ENCODE assay signal across 13 cellular contexts in genomic region chr16:81544691-81545365, GRCh38.
DNase-seq lines count a peak whose midpoint lies in the region; ATAC-seq, FAIRE-seq and TF ChIP-seq lines count a peak whose summit lies in the region.
"Had no signal": no experiment of that assay in that cellular context is flagged by ENCODE, and none has a peak within 500 bp of the region (broad histone marks: within the 10 kb centered on the region; RNA-seq: fewer than 3 reads in every experiment).

No MANE protein-coding gene starts in this region.

- H2AFZ ChIP-seq in K562 (ENCODE audit: low read depth, low read length), result no peak overlapping the region

- no peak overlapping the region for H3K4me2 ChIP-seq in K562 (ENCODE audit: insufficient read depth, low read length)
- H3K4me2 ChIP-seq: smooth muscle cell had no signal

- DNase-seq in COLO668 (lab: John Stamatoyannopoulos, UW; ENCODE audit: unreplicated experiment) (peak; percentile 42), KBM-7 (peak; percentile 85), K562 (ENCODE audit: extremely low read depth in 1 of 4, low spot score in 3 of 4) (no peak), GDM1 (lab: John Stamatoyannopoulos, UW) (no peak), GM19238 (ENCODE audit: insufficient read length, low spot score) (no peak)
- DNase-seq in natural killer cell treated with Interleukin-12 subunit alpha and Interleukin-12 subunit beta and Interleukin-15 and Interleukin-18, amount 100 ng/mL, for 72 hours (ENCODE audit: low spot score), result no peak
- no peak for DNase-seq in activated CD4-positive, alpha-beta T cell treated with anti-CD3 and anti-CD28 coated beads for 36 hours
- DNase-seq: activated CD4-positive, alpha-beta T cell treated with anti-CD3 and anti-CD28 coated beads, Interleukin-2, amount 50 U/mL, for 1 hour; activated naive CD4-positive, alpha-beta T cell treated with anti-CD3 and anti-CD28 coated beads, Interleukin-2, amount 50 U/mL, for 16 hours; HFFc6; NCI-H69 had no signal

- H3K36me3 Mint-ChIP-seq in natural killer cell treated with Interleukin-12 subunit alpha and Interleukin-12 subunit beta and Interleukin-15 and Interleukin-18, amount 100 ng/mL, for 72 hours, result no peaks in the 10 kb centered on the region
- no peaks in the 10 kb centered on the region for H3K36me3 Mint-ChIP-seq in activated CD4-positive, alpha-beta T cell treated with anti-CD3 and anti-CD28 coated beads for 36 hours (ENCODE audit: low read depth)

- H3K27me3 Mint-ChIP-seq in natural killer cell treated with Interleukin-12 subunit alpha and Interleukin-12 subunit beta and Interleukin-15 and Interleukin-18, amount 100 ng/mL, for 72 hours, result no peaks in the 10 kb centered on the region
- H3K27me3 Mint-ChIP-seq in activated CD4-positive, alpha-beta T cell treated with anti-CD3 and anti-CD28 coated beads for 36 hours, result no peaks in the 10 kb centered on the region

- H3K4me3 Mint-ChIP-seq in natural killer cell treated with Interleukin-12 subunit alpha and Interleukin-12 subunit beta and Interleukin-15 and Interleukin-18, amount 100 ng/mL, for 72 hours, result peak overlapping the region; percentile 36
- H3K4me3 Mint-ChIP-seq in activated CD4-positive, alpha-beta T cell treated with anti-CD3 and anti-CD28 coated beads for 36 hours, result no peak overlapping the region
- H3K4me3 Mint-ChIP-seq: HFFc6 had no signal

- no peak for FAIRE-seq in K562 (lab: Jason Lieb, UNC)

- TF ChIP-seq POLR2A in K562 (conservative IDR thresholded peaks at IDR 0.05), result no peak

- H3K9me3 ChIP-seq in K562 (replicated peaks; ENCODE audit: control insufficient read depth, insufficient read depth, low read depth, low read length), result no peaks in the 10 kb centered on the region

- POLR2A ChIA-PET in K562 (lab: Yijun Ruan, JAX), result interaction anchor here (0.5 to 0.7 kb wide), 3 partner anchors 14 to 287 kb away, joined by 3 to 4 read pairs (median 3); no protein-coding TSS in a partner anchor
- POLR2A ChIA-PET in activated CD4-positive, alpha-beta T cell treated with anti-CD3 and anti-CD28 coated beads for 36 hours (lab: Charles Lee), result no interaction called here

- no peak for TF ChIP-seq CTCF in K562 (IDR thresholded peaks at IDR 0.05 in 2 of 3, conservative IDR thresholded peaks at IDR 0.05 in 1 of 3; ENCODE audit: insufficient read depth in 2 of 3, low read depth in 1 of 3, low read length in 3 of 3)

- H3K27me3 ChIP-seq in K562 (ENCODE audit: control insufficient read depth in 2 of 2, insufficient read depth in 2 of 2, low read length in 2 of 2), result no peaks in the 10 kb centered on the region

- CTCF ChIA-PET in K562 (lab: Yijun Ruan, JAX; ENCODE audit: low intra/inter-chr PET ratio), result no interaction called here
- CTCF ChIA-PET in activated CD4-positive, alpha-beta T cell treated with anti-CD3 and anti-CD28 coated beads for 36 hours (lab: Charles Lee), result interaction anchor here (0.6 kb wide), 1 partner anchor 1146 kb away, joined by 3 read pairs; no protein-coding TSS in a partner anchor

- intact Hi-C loops in K562 (cut with micrococcal nuclease), result no loop called here
- intact Hi-C loops in activated CD4-positive, alpha-beta T cell treated with anti-CD3 and anti-CD28 coated beads for 36 hours (cut with DNase I, micrococcal nuclease), result no loop called here

- peaks cover 9% of the 10 kb centered on the region for H3K9me1 ChIP-seq in K562 (ENCODE audit: control insufficient read depth, insufficient read depth, low read length)

- H4K20me1 ChIP-seq in K562 (replicated peaks; ENCODE audit: control insufficient read depth, insufficient read depth, low read length), result peaks cover 25% of the 10 kb centered on the region

- in situ Hi-C loops in KBM-7 (cut with MboI; ENCODE audit: low pct_unique_long_range_greater_than_20kb, low sequenced_read_pairs), result no loop called here
- in situ Hi-C loops in K562 (cut with MboI), result no loop called here

- H3K36me3 ChIP-seq in K562 (ENCODE audit: control insufficient read depth, insufficient read depth, low read length), result no peaks in the 10 kb centered on the region

- ATAC-seq in K562, result no peak
- peak in 1 of 2 donors; percentile 41 for ATAC-seq in natural killer cell treated with Interleukin-12 subunit alpha and Interleukin-12 subunit beta and Interleukin-15 and Interleukin-18, amount 100 ng/mL, for 72 hours
- ATAC-seq in activated CD4-positive, alpha-beta T cell treated with anti-CD3 and anti-CD28 coated beads for 36 hours, result no peak
- no peak for ATAC-seq in GM18909 (IDR thresholded peaks at IDR 0.05; ENCODE audit: poor library complexity, unreplicated experiment)

- BruUV-seq in K562 (replicated peaks; lab: Mats Ljungman, UMichigan), result no TSS peak

- no peak overlapping the region for H3K9ac ChIP-seq in K562 (ENCODE audit: insufficient read depth in 1 of 2, low read depth in 2 of 2, low read length in 2 of 2)

- H3K27ac Mint-ChIP-seq in natural killer cell treated with Interleukin-12 subunit alpha and Interleukin-12 subunit beta and Interleukin-15 and Interleukin-18, amount 100 ng/mL, for 72 hours, result peak overlapping the region in 1 of 2 donors; percentile 19
- no peak overlapping the region for H3K27ac Mint-ChIP-seq in activated CD4-positive, alpha-beta T cell treated with anti-CD3 and anti-CD28 coated beads for 36 hours
- H3K27ac Mint-ChIP-seq: HFFc6 had no signal

- WGBS in K562 (ENCODE audit: insufficient coverage, low coverage, missing lambda C conversion rate), result 70% methylated on average over 13 of the region's 13 CpGs

- TF ChIP-seq RAD21 in K562 (CRISPR knock-in tag; conservative IDR thresholded peaks at IDR 0.05 in 1 of 2, IDR thresholded peaks at IDR 0.05 in 1 of 2), result no peak

- H3K27ac ChIP-seq in K562 (ENCODE audit: extremely low read depth, low read depth, low read length), result no peak overlapping the region

- TF ChIP-seq EP300 in K562 (IDR thresholded peaks at IDR 0.05; ENCODE audit: low read length), result no peak

- H3K4me3 ChIP-seq in K562, result no peak overlapping the region
- H3K4me3 ChIP-seq: smooth muscle cell had no signal

- peaks cover 87% of the 10 kb centered on the region for H3K79me2 ChIP-seq in K562 (ENCODE audit: control insufficient read depth, insufficient read depth, low read length)

- no peaks in the 10 kb centered on the region for H3K9me3 Mint-ChIP-seq in natural killer cell treated with Interleukin-12 subunit alpha and Interleukin-12 subunit beta and Interleukin-15 and Interleukin-18, amount 100 ng/mL, for 72 hours
- H3K9me3 Mint-ChIP-seq in activated CD4-positive, alpha-beta T cell treated with anti-CD3 and anti-CD28 coated beads for 36 hours (ENCODE audit: low read depth), result no peaks in the 10 kb centered on the region
- H3K9me3 Mint-ChIP-seq: HFFc6 had no signal

- peaks cover 0 to 14% of the 10 kb centered on the region in 2 experiments; a peak in 3 of 5 replicates for H3K4me1 ChIP-seq in K562 (replicated peaks in 1 of 2; ENCODE audit: control insufficient read depth in 2 of 2, insufficient read depth in 2 of 2, low read length in 2 of 2)

- peaks cover 36 to 39% of the 10 kb centered on the region in 2 donors for H3K4me1 Mint-ChIP-seq in natural killer cell treated with Interleukin-12 subunit alpha and Interleukin-12 subunit beta and Interleukin-15 and Interleukin-18, amount 100 ng/mL, for 72 hours (ENCODE audit: low read depth in 2 of 2)
- H3K4me1 Mint-ChIP-seq in activated CD4-positive, alpha-beta T cell treated with anti-CD3 and anti-CD28 coated beads for 36 hours, result peaks cover 29% of the 10 kb centered on the region

TF ChIP-seq in K562, 482 proteins besides CTCF, POLR2A, EP300 and RAD21:
- TF ChIP-seq SUPT5H (IDR thresholded peaks at IDR 0.05), result 0 out of 2 replicates have a peak, but pooled peaks have one; percentile 26
- TF ChIP-seq FOXA3 (CRISPR knock-in tag; conservative IDR thresholded peaks at IDR 0.05 in 1 of 2, IDR thresholded peaks at IDR 0.05 in 1 of 2), result 0 out of 4 replicates have a peak, but pooled peaks of 1 of the 2 experiments have one; percentile 28
- no peak for TF ChIP-seq NUFIP1 (IDR thresholded peaks at IDR 0.05; ENCODE audit: partially characterized antibody)
- 0 out of 4 replicates have a peak, but pooled peaks of 1 of the 2 experiments have one; percentile 31 for TF ChIP-seq HDAC1 (IDR thresholded peaks at IDR 0.05)

Comparison
In these comparisons a context has a peak if more than half of its experiments do, and no peak if none do; other contexts are left out.
1. DNase-seq: peak in COLO668 (single experiment) and KBM-7 (single experiment); none in K562 (0 of 4), natural killer cell treated with Interleukin-12 subunit alpha and Interleukin-12 subunit beta and Interleukin-15 and Interleukin-18, amount 100 ng/mL, for 72 hours (single experiment), GDM1 (single experiment), GM19238 (single experiment) and activated CD4-positive, alpha-beta T cell treated with anti-CD3 and anti-CD28 coated beads for 36 hours (single experiment).